In the genomic region with DNA sequence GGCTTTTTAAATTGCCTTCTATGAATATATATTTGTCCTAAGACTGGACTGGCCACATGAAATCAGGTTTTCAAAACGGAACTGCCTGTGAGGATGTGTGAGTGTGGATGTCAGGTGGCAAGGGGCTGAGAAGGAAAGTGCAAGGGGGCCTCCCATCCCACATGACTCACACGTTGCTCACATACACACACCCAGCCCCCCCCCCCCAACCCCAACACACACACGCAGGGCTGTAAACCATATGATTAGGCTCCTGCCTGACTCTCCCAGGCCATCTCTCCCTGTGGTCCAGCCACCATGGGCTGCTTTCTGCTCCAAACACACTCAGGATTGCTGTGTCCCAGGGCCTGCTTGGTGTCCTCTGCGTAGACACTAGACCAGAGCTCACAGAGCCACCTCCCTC, we compare ENCODE assay signal across 8 cellular contexts. TPM values are rescaled to one million over a fixed set of nuclear protein-coding genes. Genes with fewer than 3 reads are reported as not detected.
DNase-seq lines count a peak whose midpoint lies in the region; ATAC-seq and TF ChIP-seq lines count a peak whose summit lies in the region.

No MANE protein-coding gene starts in this region.

- no peaks in the 10 kb centered on the region for H3K36me3 ChIP-seq in RWPE2 (ENCODE audit: low read depth)

- H3K27me3 Mint-ChIP-seq in chondrocyte (ENCODE audit: low read depth) (no peaks in the 10 kb centered on the region), osteocyte (ENCODE audit: unreplicated experiment) (no peaks in the 10 kb centered on the region)

- H3K4me1 ChIP-seq in RWPE2 (ENCODE audit: insufficient read depth, poor library complexity, severe bottlenecking): no peaks in the 10 kb centered on the region

- H3K9me3 ChIP-seq in RWPE2 (ENCODE audit: severe bottlenecking): no peaks in the 10 kb centered on the region

- TF ChIP-seq CTCF in RWPE2 (IDR thresholded peaks at IDR 0.05; ENCODE audit: poor library complexity, severe bottlenecking) (no peak), chondrocyte (IDR thresholded peaks at IDR 0.05) (no peak), osteocyte (IDR thresholded peaks at IDR 0.05) (no peak)

- H3K4me3 ChIP-seq in RWPE2 (ENCODE audit: severe bottlenecking): no peak overlapping the region

- H3K27ac Mint-ChIP-seq in chondrocyte (ENCODE audit: unreplicated experiment): peak overlapping the region; percentile 74
- H3K27ac Mint-ChIP-seq in osteocyte (ENCODE audit: unreplicated experiment): peak overlapping the region; percentile 65

- H3K4me1 Mint-ChIP-seq in chondrocyte (ENCODE audit: low read depth) (peaks cover 21% of the 10 kb centered on the region), osteocyte (ENCODE audit: unreplicated experiment) (peaks cover 23% of the 10 kb centered on the region)

- DNase-seq in Ammon's horn (ENCODE audit: low spot score): peak; percentile 58
- DNase-seq in RWPE2 (ENCODE audit: low spot score): no peak
- no peak for DNase-seq in chondrocyte (ENCODE audit: low spot score)
- no peak for DNase-seq in osteocyte (ENCODE audit: extremely low spot score, unreplicated experiment)
- no peak for DNase-seq in germinal center (ENCODE audit: low spot score)
- no peak for DNase-seq in HuH-7.5 (ENCODE audit: low spot score)
- no peak for DNase-seq in 8988T

- H3K36me3 Mint-ChIP-seq in chondrocyte (ENCODE audit: low read depth) (no peaks in the 10 kb centered on the region), osteocyte (ENCODE audit: unreplicated experiment) (no peaks in the 10 kb centered on the region)

- peak overlapping the region; percentile 40 for H3K4me3 Mint-ChIP-seq in chondrocyte (ENCODE audit: unreplicated experiment)
- peak overlapping the region; percentile 19 for H3K4me3 Mint-ChIP-seq in osteocyte (ENCODE audit: unreplicated experiment)

- no peaks in the 10 kb centered on the region for H3K27me3 ChIP-seq in RWPE2 (ENCODE audit: insufficient read depth, poor library complexity, severe bottlenecking)

- H3K9me3 Mint-ChIP-seq in chondrocyte (ENCODE audit: low read depth) (no peaks in the 10 kb centered on the region), osteocyte (ENCODE audit: unreplicated experiment) (no peaks in the 10 kb centered on the region)

- ATAC-seq in GM21825 (IDR thresholded peaks at IDR 0.05; ENCODE audit: unreplicated experiment) (peak; percentile 45), RWPE2 (ENCODE audit: low read depth) (peak; percentile 61)

- H3K27ac ChIP-seq in RWPE2 (ENCODE audit: poor library complexity, severe bottlenecking): peak overlapping the region; percentile 33

RNA-seq across cellular contexts. Expression of gene DEGS1, which starts 22.4 kb away (rescaled TPM):
- total RNA-seq in chondrocyte (129 to 143 TPM (median 139 TPM) in 3 replicates), osteocyte (110 and 117 TPM in 2 replicates)
